Comparison of ENCODE assay signal across 11 cellular contexts in genomic region chr22:41838842-41839618, GRCh38. TPM values are rescaled to one million over a fixed set of nuclear protein-coding genes. Genes with fewer than 3 reads are reported as not detected.
DNase-seq lines count a peak whose midpoint lies in the region; ATAC-seq, FAIRE-seq and TF ChIP-seq lines count a peak whose summit lies in the region.
"Had no signal": no experiment of that assay in that cellular context is flagged by ENCODE, and none has a peak within 500 bp of the region (broad histone marks: within the 10 kb centered on the region; RNA-seq: fewer than 3 reads in every experiment).

No MANE protein-coding gene starts in this region.

- intact Hi-C loops in A673 (cut with micrococcal nuclease; ENCODE audit: unreplicated experiment), result no loop called here

- no peak overlapping the region for H2AFZ ChIP-seq in DND-41 (ENCODE audit: low read depth, low read length)

- no peak overlapping the region for H3K4ac ChIP-seq in mesendoderm (ENCODE audit: low read depth, low read length)

- BruUV-seq in A673 (replicated peaks; lab: Mats Ljungman, UMichigan), result no TSS peak

- peak overlapping the region; percentile 9 for H3K56ac ChIP-seq in mesendoderm (ENCODE audit: low read length)

- peaks cover 24 to 54% of the 10 kb centered on the region in 2 donors for H3K36me3 Mint-ChIP-seq in activated naive CD4-positive, alpha-beta T cell treated with anti-CD3 and anti-CD28 coated beads, Interleukin-2, amount 50 U/mL, for 72 hours

- TF ChIP-seq CTCF in A673 (conservative IDR thresholded peaks at IDR 0.05; ENCODE audit: low read depth, low read length) (no peak), DND-41 (IDR thresholded peaks at IDR 0.05; ENCODE audit: borderline replicate concordance, extremely low read depth, low read length, poor library complexity, severe bottlenecking) (no peak)

- no CpG with 5 or more reads among the region's 1 CpG for WGBS in mesendoderm (ENCODE audit: extremely low coverage, insufficient coverage, low lambda C conversion rate)

- H3K36me3 ChIP-seq in A673 (ENCODE audit: insufficient read depth, low read length, poor library complexity, severe bottlenecking) (peaks cover 75% of the 10 kb centered on the region), DND-41 (ENCODE audit: insufficient read depth, low read length) (peaks cover 85% of the 10 kb centered on the region), mesendoderm (ENCODE audit: control insufficient read depth, insufficient read depth, low read length) (peaks cover 7% of the 10 kb centered on the region)

- peaks cover 97% of the 10 kb centered on the region for H3K79me2 ChIP-seq in DND-41 (ENCODE audit: insufficient read depth, low read length)
- H3K79me2 ChIP-seq in mesendoderm (ENCODE audit: control insufficient read depth, insufficient read depth, low read length), result peaks cover 83% of the 10 kb centered on the region

- no peak for DNase-seq in A673 (ENCODE audit: low spot score)
- no peak for DNase-seq in DND-41
- DNase-seq in activated naive CD4-positive, alpha-beta T cell treated with anti-CD3 and anti-CD28 coated beads, Interleukin-2, amount 50 U/mL, for 72 hours (ENCODE audit: low spot score in 2 of 2), result no peak
- no peak for DNase-seq in mesendoderm
- DNase-seq in GF-D8 (lab: John Stamatoyannopoulos, UW), result no peak
- no peak for DNase-seq in GM19239 (ENCODE audit: insufficient read length, low spot score)
- no peak for DNase-seq in NCI-H1105 treated with DMSO at 0.1 percent for 48 hours (lab: John Stamatoyannopoulos, UW)
- DNase-seq in NCI-H2029 (lab: John Stamatoyannopoulos, UW), result no peak
- DNase-seq: NCI-H1436, NCI-H774, SW 1271 had no signal

- CTCF ChIA-PET in A673 (lab: Charles Lee), result no interaction called here

- POLR2A ChIA-PET in A673 (lab: Charles Lee; ENCODE audit: low non-redundant PET), result interaction anchor here (0.6 kb wide), 2 partner anchors 28 to 154 kb away, joined by 3 to 16 read pairs; no protein-coding TSS in a partner anchor

- H2BK120ac ChIP-seq in mesendoderm (ENCODE audit: low read depth, low read length), result no peak overlapping the region

- peaks cover 0 to 6% of the 10 kb centered on the region in 2 donors for H3K9me3 Mint-ChIP-seq in activated naive CD4-positive, alpha-beta T cell treated with anti-CD3 and anti-CD28 coated beads, Interleukin-2, amount 50 U/mL, for 72 hours

- H3K27me3 ChIP-seq in A673 (replicated peaks; ENCODE audit: insufficient read depth, low read depth, low read length, poor library complexity) (no peaks in the 10 kb centered on the region), DND-41 (ENCODE audit: insufficient read depth, low read length, poor library complexity) (no peaks in the 10 kb centered on the region), mesendoderm (ENCODE audit: insufficient read depth, low read length, poor library complexity) (no peaks in the 10 kb centered on the region)

- peaks cover 20% of the 10 kb centered on the region for H3K4me1 ChIP-seq in A673 (ENCODE audit: insufficient read depth, low read length, poor library complexity, severe bottlenecking)
- H3K4me1 ChIP-seq in DND-41 (ENCODE audit: insufficient read depth, low read length), result peaks cover 77% of the 10 kb centered on the region
- peaks cover 6% of the 10 kb centered on the region for H3K4me1 ChIP-seq in mesendoderm (ENCODE audit: control insufficient read depth, low read depth, low read length)

- H2BK5ac ChIP-seq in mesendoderm (ENCODE audit: low read length), result no peak overlapping the region

- no peak for FAIRE-seq in GM19239 (lab: Jason Lieb, UNC)

- H3K23ac ChIP-seq in mesendoderm (ENCODE audit: low read length), result no peak overlapping the region

- H3K27ac ChIP-seq in A673 (ENCODE audit: low read depth, low read length, poor library complexity, severe bottlenecking), result peak overlapping the region; percentile 35
- H3K27ac ChIP-seq in DND-41 (ENCODE audit: low read length), result peak overlapping the region; percentile 15
- H3K27ac ChIP-seq in mesendoderm (ENCODE audit: low read depth, low read length), result no peak overlapping the region

- H3K4me3 ChIP-seq in A673 (ENCODE audit: low read depth, low read length, poor library complexity, severe bottlenecking) (no peak overlapping the region), DND-41 (ENCODE audit: low read depth in 1 of 2, low read length in 2 of 2) (no peak overlapping the region), mesendoderm (ENCODE audit: low read length) (no peak overlapping the region)

- no peak overlapping the region for H2AK5ac ChIP-seq in mesendoderm (ENCODE audit: low read length)

- H4K5ac ChIP-seq in mesendoderm (ENCODE audit: low read length), result no peak overlapping the region

- no peak overlapping the region for H3K9ac ChIP-seq in DND-41 (ENCODE audit: low read depth, low read length)
- H3K9ac ChIP-seq in mesendoderm (ENCODE audit: low read length), result no peak overlapping the region

- no peaks in the 10 kb centered on the region for H3K9me3 ChIP-seq in A673 (ENCODE audit: low read depth, low read length, poor library complexity, severe bottlenecking)
- H3K9me3 ChIP-seq in DND-41 (ENCODE audit: insufficient read depth, low read length, severe bottlenecking), result no peaks in the 10 kb centered on the region

- H4K8ac ChIP-seq in mesendoderm (ENCODE audit: low read depth, low read length), result no peak overlapping the region

- no peak overlapping the region for H2BK15ac ChIP-seq in mesendoderm (replicated peaks; ENCODE audit: low read depth)

- no peak overlapping the region for H3K18ac ChIP-seq in mesendoderm (ENCODE audit: low read length)

- H3K4me2 ChIP-seq in DND-41 (ENCODE audit: insufficient read depth, low read length), result peak overlapping the region; percentile 15; the same call in 1 of the 2 replicates
- H3K4me2 ChIP-seq in mesendoderm (ENCODE audit: low read length), result no peak overlapping the region

- peaks cover 33% of the 10 kb centered on the region for H3K79me1 ChIP-seq in mesendoderm (ENCODE audit: low read length)

- H4K20me1 ChIP-seq in DND-41 (ENCODE audit: insufficient read depth, low read length), result peaks cover 80% of the 10 kb centered on the region

- no peak for ATAC-seq in DND-41 (ENCODE audit: insufficient read depth, low read depth)
- no peak for ATAC-seq in activated naive CD4-positive, alpha-beta T cell treated with anti-CD3 and anti-CD28 coated beads, Interleukin-2, amount 50 U/mL, for 72 hours

- H3K27ac Mint-ChIP-seq in activated naive CD4-positive, alpha-beta T cell treated with anti-CD3 and anti-CD28 coated beads, Interleukin-2, amount 50 U/mL, for 72 hours, result peak overlapping the region; percentile 41 to 84

RNA-seq across cellular contexts. Expression of gene SREBF2, which starts 6.1 kb away (rescaled TPM):
- total RNA-seq in A673 (2021), result 141 and 162 TPM in 2 replicates
- total RNA-seq in activated naive CD4-positive, alpha-beta T cell treated with anti-CD3 and anti-CD28 coated beads, Interleukin-2, amount 50 U/mL, for 72 hours, result 100 to 1,000 TPM; 162 to 163 TPM
- polyA plus RNA-seq in mesendoderm (2013, experiment 1 of 2), result 83.8 TPM
- 84.9 TPM for polyA plus RNA-seq in mesendoderm (2013, experiment 2 of 2)

RNA-seq across cellular contexts. Expression of gene CCDC134, which starts 38.6 kb away (rescaled TPM):
- 25.9 and 27.4 TPM in 2 replicates for total RNA-seq in A673 (2021)
- 10 to 100 TPM; 16.7 to 31.7 TPM for total RNA-seq in activated naive CD4-positive, alpha-beta T cell treated with anti-CD3 and anti-CD28 coated beads, Interleukin-2, amount 50 U/mL, for 72 hours
- polyA plus RNA-seq in mesendoderm (2013, experiment 1 of 2), result 8.3 TPM
- 8.0 TPM for polyA plus RNA-seq in mesendoderm (2013, experiment 2 of 2)
